Comparison of ENCODE assay signal across 8 cellular contexts in genomic region chr17:65022751-65023421, GRCh38. TPM values are rescaled to one million over a fixed set of nuclear protein-coding genes. Genes with fewer than 3 reads are reported as not detected.
DNase-seq lines count a peak whose midpoint lies in the region; ATAC-seq, FAIRE-seq and TF ChIP-seq lines count a peak whose summit lies in the region.

No MANE protein-coding gene starts in this region.

- peaks cover 90% of the 10 kb centered on the region for H3K79me2 ChIP-seq in astrocyte (ENCODE audit: insufficient read depth, low read length)

- H3K36me3 Mint-ChIP-seq in astrocyte (ENCODE audit: low read depth, unreplicated experiment), result no peaks in the 10 kb centered on the region

- FAIRE-seq in astrocyte (lab: Jason Lieb, UNC), result no peak

- TF ChIP-seq POLR2A in right lobe of liver (IDR thresholded peaks at IDR 0.05), result no peak

- H3K27ac ChIP-seq in astrocyte (ENCODE audit: low read depth, low read length), result peak overlapping the region; percentile 76
- H3K27ac ChIP-seq in right lobe of liver, result peak overlapping the region; percentile 0 to 42 (median 8)

- H3K36me3 ChIP-seq in astrocyte (ENCODE audit: insufficient read depth, low read length), result no peaks in the 10 kb centered on the region
- H3K36me3 ChIP-seq in right lobe of liver, result no peaks in the 10 kb centered on the region

- H3K9ac ChIP-seq in astrocyte (ENCODE audit: low read length), result peak overlapping the region; percentile 37

- no peak for TF ChIP-seq CTCF in GM12864 (IDR thresholded peaks at IDR 0.05; ENCODE audit: low read depth, low read length, missing control alignments)
- TF ChIP-seq CTCF in astrocyte (IDR thresholded peaks at IDR 0.05; ENCODE audit: insufficient read depth, low read depth, low read length), result no peak
- no peak for TF ChIP-seq CTCF in right lobe of liver (IDR thresholded peaks at IDR 0.05)

- no peak overlapping the region for H2AFZ ChIP-seq in astrocyte (ENCODE audit: low read depth, low read length)

- intact Hi-C loops in right lobe of liver (cut with DNase I), result no loop called here

- DNase-seq in GM12864 (ENCODE audit: low read depth), result peak; percentile 84
- peak; percentile 86 for DNase-seq in astrocyte (ENCODE audit: low read depth)
- DNase-seq in right lobe of liver, result no peak
- no peak for DNase-seq in NCI-H2081 (lab: John Stamatoyannopoulos, UW)
- no peak for DNase-seq in activated CD4-positive, alpha-beta T cell treated with anti-CD3 and anti-CD28 coated beads for 48 hours
- no peak for DNase-seq in NCI-H146 (lab: John Stamatoyannopoulos, UW)

- no peaks in the 10 kb centered on the region for H3K27me3 ChIP-seq in astrocyte (ENCODE audit: insufficient read depth, low read length)
- H3K27me3 ChIP-seq in right lobe of liver, result no peaks in the 10 kb centered on the region

- H3K9me3 Mint-ChIP-seq in astrocyte (ENCODE audit: unreplicated experiment), result no peaks in the 10 kb centered on the region

- peak overlapping the region; percentile 60 for H3K27ac Mint-ChIP-seq in astrocyte (ENCODE audit: unreplicated experiment)

- H3K4me2 ChIP-seq in astrocyte (ENCODE audit: low read length), result peak overlapping the region; percentile 69

- H3K4me3 ChIP-seq in GM12864 (ENCODE audit: low read depth, low read length) (peak overlapping the region; percentile 48; the same call in 1 of the 2 replicates), astrocyte (ENCODE audit: insufficient read depth, low read depth, low read length) (no peak overlapping the region), right lobe of liver (no peak overlapping the region)

- H3K4me1 Mint-ChIP-seq in astrocyte (ENCODE audit: low read depth, unreplicated experiment), result peaks cover 38% of the 10 kb centered on the region

- H3K27me3 Mint-ChIP-seq in astrocyte (ENCODE audit: low read depth, unreplicated experiment), result no peaks in the 10 kb centered on the region

- peaks cover 80% of the 10 kb centered on the region for H4K20me1 ChIP-seq in astrocyte (ENCODE audit: insufficient read depth, low read length)

- 23% methylated on average over 6 of the region's 7 CpGs for WGBS in right lobe of liver (ENCODE audit: insufficient coverage, low coverage, low lambda C conversion rate, missing lambda C conversion rate)

- H3K9me3 ChIP-seq in astrocyte (ENCODE audit: insufficient read depth, low read depth, low read length) (no peaks in the 10 kb centered on the region), right lobe of liver (no peaks in the 10 kb centered on the region)

- ATAC-seq in GM21381 (IDR thresholded peaks at IDR 0.05; ENCODE audit: unreplicated experiment), result peak; percentile 85
- peak; percentile 72 for ATAC-seq in HG03558 (IDR thresholded peaks at IDR 0.05; ENCODE audit: extremely low read depth, unreplicated experiment)
- peak; percentile 58 to 82 (median 76) for ATAC-seq in right lobe of liver

- no peak overlapping the region for H3K4me3 Mint-ChIP-seq in astrocyte (ENCODE audit: unreplicated experiment)

- H3K4me1 ChIP-seq in astrocyte (ENCODE audit: insufficient read depth, low read length) (peaks cover 19% of the 10 kb centered on the region), right lobe of liver (peaks cover 0 to 52% (median 17%) of the 10 kb centered on the region in 4 donors)

RNA-seq across cellular contexts. Expression of gene GNA13, which starts 33.7 kb away (rescaled TPM):
- total RNA-seq in astrocyte (63.6 and 65.2 TPM in 2 replicates), right lobe of liver (10 to 100 TPM; 10.7 to 70.6 (median 23.4) TPM)

Comparison
In these comparisons a context has a peak if more than half of its experiments do, and no peak if none do; other contexts are left out.
1. DNase-seq: peak in GM12864 (single experiment) and astrocyte (single experiment); none in right lobe of liver (0 of 3), NCI-H2081 (0 of 2), activated CD4-positive, alpha-beta T cell treated with anti-CD3 and anti-CD28 coated beads for 48 hours (single experiment) and NCI-H146 (single experiment).
2. Peak in every context shown above with its lines, with median percentiles within 50 percentile points of each other: ATAC-seq.